24 cellular contexts compared by ENCODE assay signal in genomic region chr11:13429836-13430235, GRCh38.
"Had no signal": no experiment of that assay in that cellular context is flagged by ENCODE, and none has a peak within 500 bp of the region (broad histone marks: within the 10 kb centered on the region; RNA-seq: fewer than 3 reads in every experiment).

No MANE protein-coding gene starts in this region.

- H3K4me1 Mint-ChIP-seq: mesothelial cell of epicardium had no signal

- H3K27me3 Mint-ChIP-seq: activated CD8-positive, alpha-beta T cell treated with anti-CD3 and anti-CD28 coated beads for 36 hours; activated naive CD4-positive, alpha-beta T cell treated with anti-CD3 and anti-CD28 coated beads, Interleukin-2, amount 10 ng/mL, durations not matched to agents 7 days and 5 days; activated naive CD8-positive, alpha-beta T cell treated with anti-CD3 and anti-CD28 coated beads, Interleukin-2, amount 10 ng/mL, durations not matched to agents 7 days and 5 days; naive B cell; stimulated activated naive B cell treated with anti-CD40 and anti-IgM and Interleukin-4, amounts not matched to agents 10 μg/mL and 1 μg/mL and 100 μg/mL, for 72 hours had no signal

- H3K4me3 Mint-ChIP-seq: activated CD8-positive, alpha-beta T cell treated with anti-CD3 and anti-CD28 coated beads for 36 hours; activated naive CD4-positive, alpha-beta T cell treated with anti-CD3 and anti-CD28 coated beads, Interleukin-2, amount 10 ng/mL, durations not matched to agents 7 days and 5 days; activated naive CD8-positive, alpha-beta T cell treated with anti-CD3 and anti-CD28 coated beads, Interleukin-2, amount 10 ng/mL, durations not matched to agents 7 days and 5 days; activated T-helper 1 cell treated with anti-CD3 and anti-CD28 coated beads, Interleukin-12 subunit alpha, Interleukin-12 subunit beta, Interleukin-2, Interleukin-4 antibody, amounts not matched to agents 30 ng/mL and 10 ng/mL and 1 ng/mL, durations not matched to agents 14 hours and 24 hours and 36 hours; mesothelial cell of epicardium; nephron progenitor cell; stimulated activated naive B cell treated with anti-CD40 and anti-IgM and Interleukin-4, amounts not matched to agents 10 μg/mL and 1 μg/mL and 100 μg/mL, for 72 hours had no signal

- DNase-seq: activated CD4-positive, alpha-beta T cell treated with anti-CD3 and anti-CD28 coated beads for 48 hours; activated CD8-positive, alpha-beta T cell treated with anti-CD3 and anti-CD28 coated beads for 36 hours; activated gamma-delta T cell; activated naive CD4-positive, alpha-beta T cell treated with anti-CD3 and anti-CD28 coated beads, Interleukin-2, amount 10 ng/mL, durations not matched to agents 7 days and 5 days; activated naive CD8-positive, alpha-beta T cell treated with anti-CD3 and anti-CD28 coated beads, Interleukin-2, amount 10 ng/mL, durations not matched to agents 7 days and 5 days; amniotic stem cell; brain microvascular endothelial cell; caudate nucleus; foreskin melanocyte; glutamatergic neuron; naive B cell; nephron progenitor cell; ovary; stimulated activated CD4-positive, alpha-beta T cell treated with anti-CD3 and anti-CD28 coated beads, Interleukin-1b, Interleukin-23, amount 100 ng/mL, for 48 hours; stimulated activated naive B cell treated with anti-CD40 and anti-IgM and Interleukin-4, amounts not matched to agents 10 μg/mL and 1 μg/mL and 100 μg/mL, for 72 hours; stomach; thyroid gland; upper lobe of left lung had no signal

- H3K4me3 ChIP-seq: ovary, prostate gland, right atrium auricular region, smooth muscle cell, stomach, thyroid gland, upper lobe of left lung, vagina had no signal

- H3K27ac Mint-ChIP-seq: activated CD8-positive, alpha-beta T cell treated with anti-CD3 and anti-CD28 coated beads for 36 hours; activated naive CD4-positive, alpha-beta T cell treated with anti-CD3 and anti-CD28 coated beads, Interleukin-2, amount 10 ng/mL, durations not matched to agents 7 days and 5 days; activated naive CD8-positive, alpha-beta T cell treated with anti-CD3 and anti-CD28 coated beads, Interleukin-2, amount 10 ng/mL, durations not matched to agents 7 days and 5 days; activated T-helper 1 cell treated with anti-CD3 and anti-CD28 coated beads, Interleukin-12 subunit alpha, Interleukin-12 subunit beta, Interleukin-2, Interleukin-4 antibody, amounts not matched to agents 30 ng/mL and 10 ng/mL and 1 ng/mL, durations not matched to agents 14 hours and 24 hours and 36 hours; mesothelial cell of epicardium; nephron progenitor cell; stimulated activated naive B cell treated with anti-CD40 and anti-IgM and Interleukin-4, amounts not matched to agents 10 μg/mL and 1 μg/mL and 100 μg/mL, for 72 hours had no signal
